Comparison of ENCODE assay signal across 8 cellular contexts in the genomic region with DNA sequence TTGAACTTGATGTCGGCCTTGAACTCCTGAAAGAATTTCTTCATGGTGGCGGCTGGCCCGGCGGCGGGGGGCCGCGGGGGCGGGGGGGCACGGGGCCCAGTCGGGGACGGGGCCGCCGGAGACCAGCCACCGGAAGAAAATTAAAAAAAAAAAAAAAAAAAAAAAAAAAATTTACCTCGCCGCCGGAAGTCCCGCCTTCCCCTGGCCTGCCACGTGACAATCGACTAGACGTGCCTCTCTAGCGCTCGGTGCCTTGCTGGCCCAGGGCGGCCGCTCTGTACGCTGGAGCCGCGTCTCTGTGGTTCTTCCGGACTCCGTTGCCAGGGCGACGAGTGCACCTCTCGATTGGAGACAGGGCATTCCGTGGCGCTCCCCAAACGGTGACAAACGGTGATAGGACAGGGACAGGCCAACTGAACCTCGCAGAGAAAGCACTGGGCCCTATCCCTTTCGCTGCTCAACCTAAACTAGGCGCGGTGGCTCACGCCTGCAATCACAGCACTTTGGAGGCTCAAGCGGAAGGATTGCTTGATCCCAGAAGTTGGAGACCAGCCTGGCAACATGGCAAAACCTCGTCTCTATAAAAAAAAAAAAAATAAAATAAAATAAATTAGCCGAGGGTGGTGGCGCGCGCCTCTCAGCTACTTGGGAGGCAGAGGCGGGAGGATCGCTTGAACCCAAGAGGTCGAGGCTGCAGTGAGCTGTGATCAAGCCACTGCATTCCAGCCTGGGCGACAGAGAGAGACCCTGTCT. TPM values are rescaled to one million over a fixed set of nuclear protein-coding genes. Genes with fewer than 3 reads are reported as not detected.
DNase-seq lines count a peak whose midpoint lies in the region; ATAC-seq, FAIRE-seq and TF ChIP-seq lines count a peak whose summit lies in the region.

A gene with protein sequence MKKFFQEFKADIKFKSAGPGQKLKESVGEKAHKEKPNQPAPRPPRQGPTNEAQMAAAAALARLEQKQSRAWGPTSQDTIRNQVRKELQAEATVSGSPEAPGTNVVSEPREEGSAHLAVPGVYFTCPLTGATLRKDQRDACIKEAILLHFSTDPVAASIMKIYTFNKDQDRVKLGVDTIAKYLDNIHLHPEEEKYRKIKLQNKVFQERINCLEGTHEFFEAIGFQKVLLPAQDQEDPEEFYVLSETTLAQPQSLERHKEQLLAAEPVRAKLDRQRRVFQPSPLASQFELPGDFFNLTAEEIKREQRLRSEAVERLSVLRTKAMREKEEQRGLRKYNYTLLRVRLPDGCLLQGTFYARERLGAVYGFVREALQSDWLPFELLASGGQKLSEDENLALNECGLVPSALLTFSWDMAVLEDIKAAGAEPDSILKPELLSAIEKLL (minus strand): TSS at position 141 of the 753 bp plus-strand sequence. CDS start 97 bp downstream, at position 44.

- no peaks in the 10 kb centered on the region; the same call in 1 of the 2 replicates for H3K4me1 ChIP-seq in PC-3 (ENCODE audit: insufficient read depth, low read length)

- H2AFZ ChIP-seq in PC-3 (ENCODE audit: low read length) = peak within 1 kb of the TSS; percentile 90

- POLR2A ChIA-PET in PC-3 (lab: Charles Lee; ENCODE audit: unreplicated experiment) = interaction anchor here (0.6 kb wide), 1 partner anchor 14 kb away, joined by 14 read pairs; no protein-coding TSS in a partner anchor

- TF ChIP-seq RAD21 in Ishikawa (IDR thresholded peaks at IDR 0.05; ENCODE audit: low read depth) = no peak

- no peaks in the 10 kb centered on the region for H3K9me3 ChIP-seq in PC-3 (ENCODE audit: low read length)

- H3K4me2 ChIP-seq in PC-3 (ENCODE audit: low read length) = peak within 1 kb of the TSS; percentile 88

- CTCF ChIA-PET in PC-3 (lab: Charles Lee) = no interaction called here

- no peak for TF ChIP-seq CTCF in D721Med (IDR thresholded peaks at IDR 0.05; ENCODE audit: insufficient read depth, missing control alignments)
- no peak for TF ChIP-seq CTCF in PC-3 (conservative IDR thresholded peaks at IDR 0.05; ENCODE audit: low read depth, low read length)
- no peak for TF ChIP-seq CTCF in epithelial cell of proximal tubule (conservative IDR thresholded peaks at IDR 0.05; ENCODE audit: low read depth, low read length)

- peak within 1 kb of the TSS; percentile 71 for H3K9ac ChIP-seq in PC-3 (ENCODE audit: low read length)

- peaks cover 17% of the 10 kb centered on the region for H3K79me2 ChIP-seq in PC-3 (ENCODE audit: low read length)

- no peaks in the 10 kb centered on the region for H3K9me2 ChIP-seq in PC-3 (replicated peaks; ENCODE audit: low read length)

- intact Hi-C loops in PC-3 (cut with micrococcal nuclease) = loop anchor here (2.0 kb wide), 1 partner anchor 211 kb away; the partner anchor contains the start of gene YJU2

- H3K27ac ChIP-seq in PC-3 (ENCODE audit: low read length) = peak within 1 kb of the TSS; percentile 5; the same call in 1 of the 2 replicates

- H3K36me3 ChIP-seq in PC-3 (ENCODE audit: low read depth, low read length) = no peaks in the 10 kb centered on the region

- H3K4me3 ChIP-seq in PC-3 (ENCODE audit: low read length) (peak within 1 kb of the TSS; percentile 81), epithelial cell of proximal tubule (ENCODE audit: low read depth, low read length) (peak within 1 kb of the TSS; percentile 94)

- ATAC-seq in GM21576 (IDR thresholded peaks at IDR 0.05; ENCODE audit: unreplicated experiment) (peak; percentile 88), PC-3 (peak; percentile 83)

- DNase-seq in D721Med (ENCODE audit: insufficient read length, low spot score) (peak; percentile 89), PC-3 (peak; percentile 94), activated T-cell treated with anti-CD3 and anti-CD28 coated beads for 48 hours (ENCODE audit: low read depth) (peak; percentile 98), epithelial cell of proximal tubule (ENCODE audit: low read depth) (peak; percentile 73), mucosa of gallbladder (ENCODE audit: low spot score) (peak; percentile 99)
- DNase-seq in stimulated activated CD8-positive, alpha-beta memory T cell treated with anti-CD3 and anti-CD28 coated beads, Interleukin-4, amount 100 ng/mL, for 4 hours (ENCODE audit: low read depth in 2 of 2, low spot score in 1 of 2) = peak; percentile 90 to 95

- no peak; the same call in 1 of the 2 replicates for TF ChIP-seq EP300 in Ishikawa (IDR thresholded peaks at IDR 0.05; ENCODE audit: borderline replicate concordance)

- no peaks in the 10 kb centered on the region for H4K20me1 ChIP-seq in PC-3 (ENCODE audit: low read length)

- no peak for FAIRE-seq in D721Med (lab: Jason Lieb, UNC)

- H3F3A ChIP-seq in PC-3 (ENCODE audit: low read length, unreplicated experiment) = no peaks in the 10 kb centered on the region

- no TSS peak for BruUV-seq in PC-3 (replicated peaks; lab: Mats Ljungman, UMichigan)

- H3K27me3 ChIP-seq in PC-3 (ENCODE audit: low read length) = no peaks in the 10 kb centered on the region

TF ChIP-seq in Ishikawa, 13 proteins besides CTCF, POLR2A, EP300 and RAD21:
- TF ChIP-seq YY1 (IDR thresholded peaks at IDR 0.05; ENCODE audit: low read depth) (peak; percentile 46; the same call in 1 of the 2 replicates), NFIC (IDR thresholded peaks at IDR 0.05) (no peak), ZBTB7A (IDR thresholded peaks at IDR 0.05; ENCODE audit: low read depth) (no peak), EGR1 (IDR thresholded peaks at IDR 0.05) (no peak), CREB1 (IDR thresholded peaks at IDR 0.05; ENCODE audit: low read depth) (no peak), CEBPB (IDR thresholded peaks at IDR 0.05) (no peak), TEAD4 (IDR thresholded peaks at IDR 0.05) (peak; percentile 45; the same call in 1 of the 2 replicates), TCF12 (IDR thresholded peaks at IDR 0.05; ENCODE audit: low read depth) (peak; percentile 47; the same call in 1 of the 2 replicates), FOXM1 (IDR thresholded peaks at IDR 0.05; ENCODE audit: borderline replicate concordance, low read depth) (no peak), TAF1 (IDR thresholded peaks at IDR 0.05; ENCODE audit: low read depth) (peak; percentile 67; the same call in 1 of the 2 replicates)
- TF ChIP-seq, protein P1, sequence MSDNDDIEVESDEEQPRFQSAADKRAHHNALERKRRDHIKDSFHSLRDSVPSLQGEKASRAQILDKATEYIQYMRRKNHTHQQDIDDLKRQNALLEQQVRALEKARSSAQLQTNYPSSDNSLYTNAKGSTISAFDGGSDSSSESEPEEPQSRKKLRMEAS (IDR thresholded peaks at IDR 0.05) = peak; percentile 86
- TF ChIP-seq, protein P2, sequence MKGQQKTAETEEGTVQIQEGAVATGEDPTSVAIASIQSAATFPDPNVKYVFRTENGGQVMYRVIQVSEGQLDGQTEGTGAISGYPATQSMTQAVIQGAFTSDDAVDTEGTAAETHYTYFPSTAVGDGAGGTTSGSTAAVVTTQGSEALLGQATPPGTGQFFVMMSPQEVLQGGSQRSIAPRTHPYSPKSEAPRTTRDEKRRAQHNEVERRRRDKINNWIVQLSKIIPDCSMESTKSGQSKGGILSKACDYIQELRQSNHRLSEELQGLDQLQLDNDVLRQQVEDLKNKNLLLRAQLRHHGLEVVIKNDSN (IDR thresholded peaks at IDR 0.05) = peak; percentile 97
- TF ChIP-seq, protein P3, sequence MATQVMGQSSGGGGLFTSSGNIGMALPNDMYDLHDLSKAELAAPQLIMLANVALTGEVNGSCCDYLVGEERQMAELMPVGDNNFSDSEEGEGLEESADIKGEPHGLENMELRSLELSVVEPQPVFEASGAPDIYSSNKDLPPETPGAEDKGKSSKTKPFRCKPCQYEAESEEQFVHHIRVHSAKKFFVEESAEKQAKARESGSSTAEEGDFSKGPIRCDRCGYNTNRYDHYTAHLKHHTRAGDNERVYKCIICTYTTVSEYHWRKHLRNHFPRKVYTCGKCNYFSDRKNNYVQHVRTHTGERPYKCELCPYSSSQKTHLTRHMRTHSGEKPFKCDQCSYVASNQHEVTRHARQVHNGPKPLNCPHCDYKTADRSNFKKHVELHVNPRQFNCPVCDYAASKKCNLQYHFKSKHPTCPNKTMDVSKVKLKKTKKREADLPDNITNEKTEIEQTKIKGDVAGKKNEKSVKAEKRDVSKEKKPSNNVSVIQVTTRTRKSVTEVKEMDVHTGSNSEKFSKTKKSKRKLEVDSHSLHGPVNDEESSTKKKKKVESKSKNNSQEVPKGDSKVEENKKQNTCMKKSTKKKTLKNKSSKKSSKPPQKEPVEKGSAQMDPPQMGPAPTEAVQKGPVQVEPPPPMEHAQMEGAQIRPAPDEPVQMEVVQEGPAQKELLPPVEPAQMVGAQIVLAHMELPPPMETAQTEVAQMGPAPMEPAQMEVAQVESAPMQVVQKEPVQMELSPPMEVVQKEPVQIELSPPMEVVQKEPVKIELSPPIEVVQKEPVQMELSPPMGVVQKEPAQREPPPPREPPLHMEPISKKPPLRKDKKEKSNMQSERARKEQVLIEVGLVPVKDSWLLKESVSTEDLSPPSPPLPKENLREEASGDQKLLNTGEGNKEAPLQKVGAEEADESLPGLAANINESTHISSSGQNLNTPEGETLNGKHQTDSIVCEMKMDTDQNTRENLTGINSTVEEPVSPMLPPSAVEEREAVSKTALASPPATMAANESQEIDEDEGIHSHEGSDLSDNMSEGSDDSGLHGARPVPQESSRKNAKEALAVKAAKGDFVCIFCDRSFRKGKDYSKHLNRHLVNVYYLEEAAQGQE (IDR thresholded peaks at IDR 0.05; ENCODE audit: low read depth) = no peak

RNA-seq across cellular contexts. Expression of the gene that starts here (rescaled TPM):
- total RNA-seq in PC-3 (2014; rRNA removed) (64.0 and 86.1 TPM in 2 replicates), epithelial cell of proximal tubule (40.9 and 62.4 TPM in 2 replicates), mucosa of gallbladder (134 TPM)

Comparison
In these comparisons a context has a peak if more than half of its experiments do, and no peak if none do; other contexts are left out.
1. Peak in every context shown above with its lines: DNase-seq, ATAC-seq, H3K4me3 ChIP-seq and H3K27ac ChIP-seq.